ENCODE assay signal across 11 cellular contexts in genomic region chr17:33017366-33017765, GRCh38. TPM values are rescaled to one million over a fixed set of nuclear protein-coding genes. Genes with fewer than 3 reads are reported as not detected.
"Had no signal": no experiment of that assay in that cellular context is flagged by ENCODE, and none has a peak within 500 bp of the region (broad histone marks: within the 10 kb centered on the region; RNA-seq: fewer than 3 reads in every experiment).

No MANE protein-coding gene starts in this region.

- H3K9me3 Mint-ChIP-seq: HFFc6, IgD-negative memory B cell had no signal

- H3K36me3 ChIP-seq: HAP-1 had no signal

- H3K27ac ChIP-seq: GM23248, HL-60 had no signal

- H3K9me3 ChIP-seq: HAP-1 had no signal

- DNase-seq: GM23248, GOT3, HFFc6 had no signal

- H3K27ac Mint-ChIP-seq: HFFc6 had no signal

- H3K4me1 Mint-ChIP-seq: IgD-negative memory B cell had no signal

- H3K4me3 ChIP-seq: GM23248, HAP-1 had no signal

- H3K4me1 ChIP-seq: HAP-1 had no signal

- H3K4me3 Mint-ChIP-seq: HFFc6, IgD-negative memory B cell had no signal

- H3K9ac ChIP-seq: GM23248 had no signal

- ATAC-seq: HCT116, HepG2 had no signal

- H2AFZ ChIP-seq: GM23248 had no signal

RNA-seq across cellular contexts. Expression of gene SPACA3, which starts 25.7 kb away (rescaled TPM):
- total RNA-seq: GM23248, H4, H7, HepG2, HFFc6, HT1080 had no signal
- polyA plus RNA-seq: GM23248, HepG2 had no signal
